7 cellular contexts compared by ENCODE assay signal in the genomic region with DNA sequence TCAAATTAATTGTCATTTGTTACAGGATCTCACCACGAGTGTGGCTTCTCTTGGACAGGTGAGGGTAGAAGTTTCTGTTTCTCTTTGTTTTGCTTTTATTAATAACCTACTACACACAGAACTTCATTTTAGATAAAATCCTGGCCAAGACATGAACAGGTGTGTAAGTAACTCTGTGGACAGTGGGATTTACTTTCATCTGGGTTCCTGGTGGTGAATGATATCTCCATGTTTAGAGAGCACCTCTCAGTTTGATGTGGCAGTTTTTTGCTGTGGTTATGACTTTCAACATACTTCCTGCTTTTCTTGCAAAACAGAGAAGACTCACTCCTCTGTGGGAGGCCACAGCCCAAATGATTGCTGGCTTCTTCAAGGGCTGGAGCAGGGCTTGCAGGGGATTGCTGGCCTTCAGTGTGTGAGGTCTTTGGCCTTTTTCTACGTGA.
DNase-seq lines count a peak whose midpoint lies in the region; ATAC-seq and TF ChIP-seq lines count a peak whose summit lies in the region.

No MANE protein-coding gene starts in this region.

- DNase-seq in activated CD4-positive, alpha-beta T cell treated with anti-CD3 and anti-CD28 coated beads, Interleukin-2, amount 10 ng/mL, durations not matched to agents 7 days and 5 days, result peak; percentile 81
- peak; percentile 78 to 81 for DNase-seq in foreskin fibroblast
- peak; percentile 34 to 80 for DNase-seq in stimulated activated effector memory CD8-positive, alpha-beta T cell treated with anti-CD3 and anti-CD28 coated beads, Interleukin-12 subunit alpha, Interleukin-12 subunit beta, amount 100 ng/mL, for 72 hours (ENCODE audit: low spot score in 2 of 2)
- DNase-seq in HEK293T (ENCODE audit: extremely low spot score), result no peak

- TF ChIP-seq CTCF in foreskin fibroblast (IDR thresholded peaks at IDR 0.05; ENCODE audit: low read depth, low read length), result no peak

- CTCF ChIA-PET in activated CD4-positive, alpha-beta T cell treated with anti-CD3 and anti-CD28 coated beads, Interleukin-2, amount 10 ng/mL, durations not matched to agents 7 days and 5 days (lab: Charles Lee), result interaction anchor here (0.6 to 4.3 kb wide), 7 partner anchors 10 to 573 kb away, joined by 3 to 17 read pairs (median 4); no protein-coding TSS in a partner anchor
- CTCF ChIA-PET in HEK293T (lab: Yijun Ruan, JAX), result no interaction called here

- H3K36me3 Mint-ChIP-seq in activated CD4-positive, alpha-beta T cell treated with anti-CD3 and anti-CD28 coated beads, Interleukin-2, amount 10 ng/mL, durations not matched to agents 7 days and 5 days (ENCODE audit: low read depth), result peaks cover 40% of the 10 kb centered on the region
- peaks cover 13% of the 10 kb centered on the region for H3K36me3 Mint-ChIP-seq in stimulated activated effector memory CD8-positive, alpha-beta T cell treated with anti-CD3 and anti-CD28 coated beads, Interleukin-12 subunit alpha, Interleukin-12 subunit beta, amount 100 ng/mL, for 72 hours

- H3K4me1 Mint-ChIP-seq in activated CD4-positive, alpha-beta T cell treated with anti-CD3 and anti-CD28 coated beads, Interleukin-2, amount 10 ng/mL, durations not matched to agents 7 days and 5 days, result peaks cover 60% of the 10 kb centered on the region
- peaks cover 70% of the 10 kb centered on the region for H3K4me1 Mint-ChIP-seq in stimulated activated effector memory CD8-positive, alpha-beta T cell treated with anti-CD3 and anti-CD28 coated beads, Interleukin-12 subunit alpha, Interleukin-12 subunit beta, amount 100 ng/mL, for 72 hours

- H3K9me3 Mint-ChIP-seq in activated CD4-positive, alpha-beta T cell treated with anti-CD3 and anti-CD28 coated beads, Interleukin-2, amount 10 ng/mL, durations not matched to agents 7 days and 5 days, result peaks cover 32% of the 10 kb centered on the region
- peaks cover 9% of the 10 kb centered on the region for H3K9me3 Mint-ChIP-seq in stimulated activated effector memory CD8-positive, alpha-beta T cell treated with anti-CD3 and anti-CD28 coated beads, Interleukin-12 subunit alpha, Interleukin-12 subunit beta, amount 100 ng/mL, for 72 hours

- peak overlapping the region; percentile 52 for H3K4me3 Mint-ChIP-seq in activated CD4-positive, alpha-beta T cell treated with anti-CD3 and anti-CD28 coated beads, Interleukin-2, amount 10 ng/mL, durations not matched to agents 7 days and 5 days
- peak overlapping the region; percentile 59 for H3K4me3 Mint-ChIP-seq in stimulated activated effector memory CD8-positive, alpha-beta T cell treated with anti-CD3 and anti-CD28 coated beads, Interleukin-12 subunit alpha, Interleukin-12 subunit beta, amount 100 ng/mL, for 72 hours

- peaks cover 36% of the 10 kb centered on the region for H3K27me3 Mint-ChIP-seq in activated CD4-positive, alpha-beta T cell treated with anti-CD3 and anti-CD28 coated beads, Interleukin-2, amount 10 ng/mL, durations not matched to agents 7 days and 5 days

- no peak overlapping the region for H3K4me3 ChIP-seq in foreskin fibroblast (ENCODE audit: low read depth in 1 of 2, low read length in 2 of 2)

- peak overlapping the region; percentile 95 for H3K27ac Mint-ChIP-seq in activated CD4-positive, alpha-beta T cell treated with anti-CD3 and anti-CD28 coated beads, Interleukin-2, amount 10 ng/mL, durations not matched to agents 7 days and 5 days
- peak overlapping the region; percentile 94 for H3K27ac Mint-ChIP-seq in stimulated activated effector memory CD8-positive, alpha-beta T cell treated with anti-CD3 and anti-CD28 coated beads, Interleukin-12 subunit alpha, Interleukin-12 subunit beta, amount 100 ng/mL, for 72 hours

- peak; percentile 46 for ATAC-seq in GM19328 (IDR thresholded peaks at IDR 0.05; ENCODE audit: unreplicated experiment)
- peak; percentile 56 for ATAC-seq in HG03196 (IDR thresholded peaks at IDR 0.05; ENCODE audit: unreplicated experiment)
- ATAC-seq in stimulated activated effector memory CD8-positive, alpha-beta T cell treated with anti-CD3 and anti-CD28 coated beads, Interleukin-12 subunit alpha, Interleukin-12 subunit beta, amount 100 ng/mL, for 72 hours, result peak; percentile 86
- no peak for ATAC-seq in GM19324 (IDR thresholded peaks at IDR 0.05; ENCODE audit: low FRiP score, unreplicated experiment)

- POLR2A ChIA-PET in activated CD4-positive, alpha-beta T cell treated with anti-CD3 and anti-CD28 coated beads, Interleukin-2, amount 10 ng/mL, durations not matched to agents 7 days and 5 days (lab: Charles Lee), result interaction anchor here (0.6 to 1.0 kb wide), 3 partner anchors 55 to 345 kb away, joined by 3 to 5 read pairs (median 3); partner anchors contain the start of gene CCR1
- POLR2A ChIA-PET in HEK293T (lab: Yijun Ruan, JAX), result no interaction called here

TF ChIP-seq in HEK293T, 16 proteins besides CTCF, POLR2A, EP300 and RAD21:
- TF ChIP-seq SP1 (IDR thresholded peaks at IDR 0.05) (no peak), NFRKB (IDR thresholded peaks at IDR 0.05) (no peak), TARDBP (IDR thresholded peaks at IDR 0.05) (no peak), ZNF384 (IDR thresholded peaks at IDR 0.05) (no peak), HDGF (IDR thresholded peaks at IDR 0.05; ENCODE audit: borderline replicate concordance) (no peak), ARNT (IDR thresholded peaks at IDR 0.05) (no peak), FOXK2 (IDR thresholded peaks at IDR 0.05) (no peak), BHLHE40 (IDR thresholded peaks at IDR 0.05; ENCODE audit: borderline replicate concordance) (no peak), CTBP1 (IDR thresholded peaks at IDR 0.05; ENCODE audit: borderline replicate concordance) (no peak), ELF4 (IDR thresholded peaks at IDR 0.05) (no peak), L3MBTL2 (conservative IDR thresholded peaks at IDR 0.05) (no peak), FOXA1 (IDR thresholded peaks at IDR 0.05) (no peak), SUZ12 (IDR thresholded peaks at IDR 0.05) (no peak), FOXM1 (IDR thresholded peaks at IDR 0.05; ENCODE audit: borderline replicate concordance) (no peak), LEF1 (IDR thresholded peaks at IDR 0.05; ENCODE audit: borderline replicate concordance) (no peak)
- TF ChIP-seq, protein P1, sequence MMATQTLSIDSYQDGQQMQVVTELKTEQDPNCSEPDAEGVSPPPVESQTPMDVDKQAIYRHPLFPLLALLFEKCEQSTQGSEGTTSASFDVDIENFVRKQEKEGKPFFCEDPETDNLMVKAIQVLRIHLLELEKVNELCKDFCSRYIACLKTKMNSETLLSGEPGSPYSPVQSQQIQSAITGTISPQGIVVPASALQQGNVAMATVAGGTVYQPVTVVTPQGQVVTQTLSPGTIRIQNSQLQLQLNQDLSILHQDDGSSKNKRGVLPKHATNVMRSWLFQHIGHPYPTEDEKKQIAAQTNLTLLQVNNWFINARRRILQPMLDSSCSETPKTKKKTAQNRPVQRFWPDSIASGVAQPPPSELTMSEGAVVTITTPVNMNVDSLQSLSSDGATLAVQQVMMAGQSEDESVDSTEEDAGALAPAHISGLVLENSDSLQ (IDR thresholded peaks at IDR 0.05), result no peak
